In the genomic region with DNA sequence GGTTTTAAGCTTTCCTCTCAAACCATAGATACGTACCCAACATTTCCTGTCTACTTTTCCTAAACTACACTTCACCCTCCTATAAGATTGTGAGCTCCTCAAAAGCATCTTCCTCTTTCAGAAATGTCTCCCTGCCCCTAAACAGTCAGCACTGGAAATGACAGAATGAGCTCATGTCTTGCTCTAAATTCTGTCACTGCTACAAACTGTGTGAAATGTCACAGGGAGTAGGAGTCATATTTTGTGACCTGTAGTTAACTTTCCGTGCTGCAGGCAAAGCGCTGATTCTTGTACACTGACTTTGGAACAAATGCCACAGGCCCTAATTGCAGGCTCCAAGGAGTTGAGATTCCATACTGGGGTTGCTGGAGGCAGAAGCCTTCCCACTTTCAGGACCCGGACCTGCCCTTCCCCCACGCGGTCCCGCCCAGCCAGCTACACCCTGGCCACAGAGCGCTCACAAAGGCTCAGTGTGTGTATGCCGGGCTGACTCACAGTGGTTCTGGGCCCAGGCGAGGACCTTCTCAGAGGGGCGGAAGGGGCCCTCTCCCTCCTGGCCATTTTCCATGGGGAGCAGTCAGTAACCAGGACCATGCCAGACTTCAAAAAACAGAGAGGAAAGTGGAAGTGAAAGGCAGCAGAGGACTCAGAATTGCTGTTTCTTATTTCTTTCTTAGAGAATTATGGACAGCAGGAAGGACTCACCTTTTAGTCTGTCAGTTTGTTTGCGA, we compare ENCODE assay signal across 1 cellular context.
A peak's percentile ranks its signal among the peaks of the same experiment; 100 is the strongest.
TF ChIP-seq lines count a peak whose summit lies in the region.

No MANE protein-coding gene starts in this region.

TF ChIP-seq in A549, 52 proteins besides CTCF, POLR2A, EP300 and RAD21 (continued from another document):
- TF ChIP-seq, protein P1, sequence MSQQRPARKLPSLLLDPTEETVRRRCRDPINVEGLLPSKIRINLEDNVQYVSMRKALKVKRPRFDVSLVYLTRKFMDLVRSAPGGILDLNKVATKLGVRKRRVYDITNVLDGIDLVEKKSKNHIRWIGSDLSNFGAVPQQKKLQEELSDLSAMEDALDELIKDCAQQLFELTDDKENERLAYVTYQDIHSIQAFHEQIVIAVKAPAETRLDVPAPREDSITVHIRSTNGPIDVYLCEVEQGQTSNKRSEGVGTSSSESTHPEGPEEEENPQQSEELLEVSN (IDR thresholded peaks at IDR 0.05; ENCODE audit: borderline replicate concordance, low read depth), result peak; percentile 55; the same call in 1 of the 2 replicates
- TF ChIP-seq JUNB (IDR thresholded peaks at IDR 0.05) (peak; percentile 9; the same call in 1 of the 2 replicates), HEYL (CRISPR knock-in tag; IDR thresholded peaks at IDR 0.05) (no peak), CHD4 (IDR thresholded peaks at IDR 0.05; ENCODE audit: borderline replicate concordance) (no peak), SREBF2 (IDR thresholded peaks at IDR 0.05) (no peak), RFX5 (IDR thresholded peaks at IDR 0.05) (no peak), TP53 (CRISPR knock-in tag; IDR thresholded peaks at IDR 0.05) (no peak), FOSL2 (IDR thresholded peaks at IDR 0.05) (0 out of 2 replicates have a peak, but pooled peaks have one; percentile 5), FOSL2 (CRISPR knock-in tag; IDR thresholded peaks at IDR 0.05) (peak; percentile 81), FOXS1 (CRISPR knock-in tag; IDR thresholded peaks at IDR 0.05) (no peak), ZSCAN20 (CRISPR knock-in tag; IDR thresholded peaks at IDR 0.05) (no peak), NR3C1 (IDR thresholded peaks at IDR 0.05) (no peak), MAFK (IDR thresholded peaks at IDR 0.05; ENCODE audit: partially characterized antibody) (no peak), HOXB13 (CRISPR knock-in tag; IDR thresholded peaks at IDR 0.05; ENCODE audit: low read depth) (peak; percentile 66; the same call in 1 of the 2 replicates), SMC3 (IDR thresholded peaks at IDR 0.05) (no peak; the same call in 2 of the 3 replicates), ZC3H11A (IDR thresholded peaks at IDR 0.05) (no peak), CHD2 (IDR thresholded peaks at IDR 0.05; ENCODE audit: low read length, partially characterized antibody) (peak; percentile 42), CBX2 (IDR thresholded peaks at IDR 0.05; ENCODE audit: borderline replicate concordance, low read depth) (no peak), POLR2AphosphoS2 (conservative IDR thresholded peaks at IDR 0.05; ENCODE audit: low read length) (no peak), FOSB (CRISPR knock-in tag; IDR thresholded peaks at IDR 0.05) (no peak), NPAS2 (CRISPR knock-in tag; IDR thresholded peaks at IDR 0.05; ENCODE audit: borderline replicate concordance) (no peak), EHF (CRISPR knock-in tag; IDR thresholded peaks at IDR 0.05) (no peak; the same call in 1 of the 2 replicates), RCOR1 (IDR thresholded peaks at IDR 0.05; ENCODE audit: low read depth, low read length) (no peak), RNF2 (IDR thresholded peaks at IDR 0.05; ENCODE audit: borderline replicate concordance, low read depth) (no peak), MYC (IDR thresholded peaks at IDR 0.05; ENCODE audit: borderline replicate concordance, low read length) (no peak), ESRRA (IDR thresholded peaks at IDR 0.05; ENCODE audit: borderline replicate concordance, low read length) (no peak), CEBPB (IDR thresholded peaks at IDR 0.05) (no peak), KDM5A (IDR thresholded peaks at IDR 0.05) (no peak), KDM1A (IDR thresholded peaks at IDR 0.05; ENCODE audit: low read depth) (no peak), CBX8 (IDR thresholded peaks at IDR 0.05) (no peak), JUN (IDR thresholded peaks at IDR 0.05) (peak in 1 of 2 experiments; percentile 48; a peak in 2 of 5 replicates), RARB (CRISPR knock-in tag; IDR thresholded peaks at IDR 0.05) (0 out of 2 replicates have a peak, but pooled peaks have one; percentile 30)
- TF ChIP-seq, protein P2, sequence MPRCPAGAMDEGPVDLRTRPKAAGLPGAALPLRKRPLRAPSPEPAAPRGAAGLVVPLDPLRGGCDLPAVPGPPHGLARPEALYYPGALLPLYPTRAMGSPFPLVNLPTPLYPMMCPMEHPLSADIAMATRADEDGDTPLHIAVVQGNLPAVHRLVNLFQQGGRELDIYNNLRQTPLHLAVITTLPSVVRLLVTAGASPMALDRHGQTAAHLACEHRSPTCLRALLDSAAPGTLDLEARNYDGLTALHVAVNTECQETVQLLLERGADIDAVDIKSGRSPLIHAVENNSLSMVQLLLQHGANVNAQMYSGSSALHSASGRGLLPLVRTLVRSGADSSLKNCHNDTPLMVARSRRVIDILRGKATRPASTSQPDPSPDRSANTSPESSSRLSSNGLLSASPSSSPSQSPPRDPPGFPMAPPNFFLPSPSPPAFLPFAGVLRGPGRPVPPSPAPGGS (IDR thresholded peaks at IDR 0.05), result 0 out of 3 replicates have a peak, but pooled peaks have one; percentile 45
- TF ChIP-seq, protein P3, sequence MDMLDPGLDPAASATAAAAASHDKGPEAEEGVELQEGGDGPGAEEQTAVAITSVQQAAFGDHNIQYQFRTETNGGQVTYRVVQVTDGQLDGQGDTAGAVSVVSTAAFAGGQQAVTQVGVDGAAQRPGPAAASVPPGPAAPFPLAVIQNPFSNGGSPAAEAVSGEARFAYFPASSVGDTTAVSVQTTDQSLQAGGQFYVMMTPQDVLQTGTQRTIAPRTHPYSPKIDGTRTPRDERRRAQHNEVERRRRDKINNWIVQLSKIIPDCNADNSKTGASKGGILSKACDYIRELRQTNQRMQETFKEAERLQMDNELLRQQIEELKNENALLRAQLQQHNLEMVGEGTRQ (IDR thresholded peaks at IDR 0.05), result no peak
- TF ChIP-seq, protein P4, sequence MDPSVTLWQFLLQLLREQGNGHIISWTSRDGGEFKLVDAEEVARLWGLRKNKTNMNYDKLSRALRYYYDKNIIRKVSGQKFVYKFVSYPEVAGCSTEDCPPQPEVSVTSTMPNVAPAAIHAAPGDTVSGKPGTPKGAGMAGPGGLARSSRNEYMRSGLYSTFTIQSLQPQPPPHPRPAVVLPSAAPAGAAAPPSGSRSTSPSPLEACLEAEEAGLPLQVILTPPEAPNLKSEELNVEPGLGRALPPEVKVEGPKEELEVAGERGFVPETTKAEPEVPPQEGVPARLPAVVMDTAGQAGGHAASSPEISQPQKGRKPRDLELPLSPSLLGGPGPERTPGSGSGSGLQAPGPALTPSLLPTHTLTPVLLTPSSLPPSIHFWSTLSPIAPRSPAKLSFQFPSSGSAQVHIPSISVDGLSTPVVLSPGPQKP (IDR thresholded peaks at IDR 0.05; ENCODE audit: low read depth, low read length), result no peak
- TF ChIP-seq, protein P5, sequence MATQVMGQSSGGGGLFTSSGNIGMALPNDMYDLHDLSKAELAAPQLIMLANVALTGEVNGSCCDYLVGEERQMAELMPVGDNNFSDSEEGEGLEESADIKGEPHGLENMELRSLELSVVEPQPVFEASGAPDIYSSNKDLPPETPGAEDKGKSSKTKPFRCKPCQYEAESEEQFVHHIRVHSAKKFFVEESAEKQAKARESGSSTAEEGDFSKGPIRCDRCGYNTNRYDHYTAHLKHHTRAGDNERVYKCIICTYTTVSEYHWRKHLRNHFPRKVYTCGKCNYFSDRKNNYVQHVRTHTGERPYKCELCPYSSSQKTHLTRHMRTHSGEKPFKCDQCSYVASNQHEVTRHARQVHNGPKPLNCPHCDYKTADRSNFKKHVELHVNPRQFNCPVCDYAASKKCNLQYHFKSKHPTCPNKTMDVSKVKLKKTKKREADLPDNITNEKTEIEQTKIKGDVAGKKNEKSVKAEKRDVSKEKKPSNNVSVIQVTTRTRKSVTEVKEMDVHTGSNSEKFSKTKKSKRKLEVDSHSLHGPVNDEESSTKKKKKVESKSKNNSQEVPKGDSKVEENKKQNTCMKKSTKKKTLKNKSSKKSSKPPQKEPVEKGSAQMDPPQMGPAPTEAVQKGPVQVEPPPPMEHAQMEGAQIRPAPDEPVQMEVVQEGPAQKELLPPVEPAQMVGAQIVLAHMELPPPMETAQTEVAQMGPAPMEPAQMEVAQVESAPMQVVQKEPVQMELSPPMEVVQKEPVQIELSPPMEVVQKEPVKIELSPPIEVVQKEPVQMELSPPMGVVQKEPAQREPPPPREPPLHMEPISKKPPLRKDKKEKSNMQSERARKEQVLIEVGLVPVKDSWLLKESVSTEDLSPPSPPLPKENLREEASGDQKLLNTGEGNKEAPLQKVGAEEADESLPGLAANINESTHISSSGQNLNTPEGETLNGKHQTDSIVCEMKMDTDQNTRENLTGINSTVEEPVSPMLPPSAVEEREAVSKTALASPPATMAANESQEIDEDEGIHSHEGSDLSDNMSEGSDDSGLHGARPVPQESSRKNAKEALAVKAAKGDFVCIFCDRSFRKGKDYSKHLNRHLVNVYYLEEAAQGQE (IDR thresholded peaks at IDR 0.05), result no peak
